Comparison of ENCODE assay signal across 20 cellular contexts in genomic region chr12:5840900-5841299, GRCh38.
"Had no signal": no experiment of that assay in that cellular context is flagged by ENCODE, and none has a peak within 500 bp of the region (broad histone marks: within the 10 kb centered on the region; RNA-seq: fewer than 3 reads in every experiment).

No MANE protein-coding gene starts in this region.

- H3K27ac Mint-ChIP-seq: activated CD4-positive, alpha-beta memory T cell treated with anti-CD3 and anti-CD28 coated beads, Interleukin-2, amount 10 ng/mL, durations not matched to agents 7 days and 5 days; activated CD8-positive, alpha-beta memory T cell treated with anti-CD3 and anti-CD28 coated beads, Interleukin-2, amount 10 ng/mL, durations not matched to agents 7 days and 5 days; activated naive CD8-positive, alpha-beta T cell treated with anti-CD3 and anti-CD28 coated beads, Interleukin-2, amount 50 U/mL, for 24 hours; activated T-helper 1 cell treated with anti-CD3 and anti-CD28 coated beads, Interleukin-12 subunit alpha, Interleukin-12 subunit beta, Interleukin-2, Interleukin-4 antibody, amounts not matched to agents 30 ng/mL and 10 ng/mL and 1 ng/mL, durations not matched to agents 14 hours and 24 hours and 36 hours; memory B cell; nephron progenitor cell; stimulated activated naive CD8-positive, alpha-beta T cell treated with anti-CD3 and anti-CD28 coated beads, Interleukin-15, amount 100 ng/mL, for 72 hours; T-helper 1 cell treated with Interleukin-12 subunit alpha and Interleukin-12 subunit beta and Interleukin-4 antibody, amounts not matched to agents 30 μg/mL and 1 μg/mL, for 36 hours had no signal

- H3K4me1 Mint-ChIP-seq: activated CD4-positive, alpha-beta memory T cell treated with anti-CD3 and anti-CD28 coated beads, Interleukin-2, amount 10 ng/mL, durations not matched to agents 7 days and 5 days; activated CD8-positive, alpha-beta memory T cell treated with anti-CD3 and anti-CD28 coated beads, Interleukin-2, amount 10 ng/mL, durations not matched to agents 7 days and 5 days; activated naive CD8-positive, alpha-beta T cell treated with anti-CD3 and anti-CD28 coated beads, Interleukin-2, amount 50 U/mL, for 24 hours; memory B cell; nephron progenitor cell; stimulated activated naive CD8-positive, alpha-beta T cell treated with anti-CD3 and anti-CD28 coated beads, Interleukin-15, amount 100 ng/mL, for 72 hours had no signal

- H3K36me3 ChIP-seq: cardiac muscle cell, right lobe of liver, tibial artery had no signal

- DNase-seq: activated CD4-positive, alpha-beta memory T cell treated with anti-CD3 and anti-CD28 coated beads, Interleukin-2, amount 10 ng/mL, durations not matched to agents 7 days and 5 days; activated CD4-positive, alpha-beta T cell treated with anti-CD3 and anti-CD28 coated beads for 48 hours; activated CD8-positive, alpha-beta memory T cell treated with anti-CD3 and anti-CD28 coated beads, Interleukin-2, amount 10 ng/mL, durations not matched to agents 7 days and 5 days; activated gamma-delta T cell; activated naive CD4-positive, alpha-beta T cell treated with anti-CD3 and anti-CD28 coated beads, Interleukin-2, amount 50 U/mL, for 16 hours; activated naive CD8-positive, alpha-beta T cell treated with anti-CD3 and anti-CD28 coated beads, Interleukin-2, amount 50 U/mL, for 24 hours; activated T-cell treated with anti-CD3 and anti-CD28 coated beads for 4 hours; nephron progenitor cell; nucleus accumbens; right lobe of liver; stimulated activated CD4-positive, alpha-beta T cell treated with anti-CD3 and anti-CD28 coated beads, Interleukin-1b, Interleukin-23, amount 100 ng/mL, for 48 hours; stimulated activated naive CD8-positive, alpha-beta T cell treated with anti-CD3 and anti-CD28 coated beads, Interleukin-15, amount 100 ng/mL, for 72 hours; T1000; tibial artery had no signal

- H3K4me3 Mint-ChIP-seq: activated CD4-positive, alpha-beta memory T cell treated with anti-CD3 and anti-CD28 coated beads, Interleukin-2, amount 10 ng/mL, durations not matched to agents 7 days and 5 days; activated CD8-positive, alpha-beta memory T cell treated with anti-CD3 and anti-CD28 coated beads, Interleukin-2, amount 10 ng/mL, durations not matched to agents 7 days and 5 days; activated naive CD8-positive, alpha-beta T cell treated with anti-CD3 and anti-CD28 coated beads, Interleukin-2, amount 50 U/mL, for 24 hours; activated T-helper 1 cell treated with anti-CD3 and anti-CD28 coated beads, Interleukin-12 subunit alpha, Interleukin-12 subunit beta, Interleukin-2, Interleukin-4 antibody, amounts not matched to agents 30 ng/mL and 10 ng/mL and 1 ng/mL, durations not matched to agents 14 hours and 24 hours and 36 hours; memory B cell; nephron progenitor cell; stimulated activated naive CD8-positive, alpha-beta T cell treated with anti-CD3 and anti-CD28 coated beads, Interleukin-15, amount 100 ng/mL, for 72 hours; T-helper 1 cell treated with Interleukin-12 subunit alpha and Interleukin-12 subunit beta and Interleukin-4 antibody, amounts not matched to agents 30 μg/mL and 1 μg/mL, for 36 hours had no signal

- H3K4me3 ChIP-seq: cardiac muscle cell, right lobe of liver, skin epidermis, tibial artery had no signal

- ATAC-seq: activated CD8-positive, alpha-beta memory T cell treated with anti-CD3 and anti-CD28 coated beads, Interleukin-2, amount 10 ng/mL, durations not matched to agents 7 days and 5 days; activated naive CD8-positive, alpha-beta T cell treated with anti-CD3 and anti-CD28 coated beads, Interleukin-2, amount 50 U/mL, for 24 hours; right lobe of liver; stimulated activated naive CD8-positive, alpha-beta T cell treated with anti-CD3 and anti-CD28 coated beads, Interleukin-15, amount 100 ng/mL, for 72 hours had no signal

- H3K27ac ChIP-seq: cardiac muscle cell, parathyroid adenoma, right lobe of liver, skin epidermis, tibial artery had no signal

- H3K27me3 Mint-ChIP-seq: activated CD4-positive, alpha-beta memory T cell treated with anti-CD3 and anti-CD28 coated beads, Interleukin-2, amount 10 ng/mL, durations not matched to agents 7 days and 5 days; activated CD8-positive, alpha-beta memory T cell treated with anti-CD3 and anti-CD28 coated beads, Interleukin-2, amount 10 ng/mL, durations not matched to agents 7 days and 5 days had no signal

- H3K27me3 ChIP-seq: right lobe of liver had no signal

- H3K9me3 Mint-ChIP-seq: activated CD4-positive, alpha-beta memory T cell treated with anti-CD3 and anti-CD28 coated beads, Interleukin-2, amount 10 ng/mL, durations not matched to agents 7 days and 5 days; activated naive CD8-positive, alpha-beta T cell treated with anti-CD3 and anti-CD28 coated beads, Interleukin-2, amount 50 U/mL, for 24 hours; activated T-helper 1 cell treated with anti-CD3 and anti-CD28 coated beads, Interleukin-12 subunit alpha, Interleukin-12 subunit beta, Interleukin-2, Interleukin-4 antibody, amounts not matched to agents 30 ng/mL and 10 ng/mL and 1 ng/mL, durations not matched to agents 14 hours and 24 hours and 36 hours; memory B cell; nephron progenitor cell; stimulated activated naive CD8-positive, alpha-beta T cell treated with anti-CD3 and anti-CD28 coated beads, Interleukin-15, amount 100 ng/mL, for 72 hours; T-helper 1 cell treated with Interleukin-12 subunit alpha and Interleukin-12 subunit beta and Interleukin-4 antibody, amounts not matched to agents 30 μg/mL and 1 μg/mL, for 36 hours had no signal

- H3K36me3 Mint-ChIP-seq: activated CD8-positive, alpha-beta memory T cell treated with anti-CD3 and anti-CD28 coated beads, Interleukin-2, amount 10 ng/mL, durations not matched to agents 7 days and 5 days; memory B cell had no signal
